In the genomic region with DNA sequence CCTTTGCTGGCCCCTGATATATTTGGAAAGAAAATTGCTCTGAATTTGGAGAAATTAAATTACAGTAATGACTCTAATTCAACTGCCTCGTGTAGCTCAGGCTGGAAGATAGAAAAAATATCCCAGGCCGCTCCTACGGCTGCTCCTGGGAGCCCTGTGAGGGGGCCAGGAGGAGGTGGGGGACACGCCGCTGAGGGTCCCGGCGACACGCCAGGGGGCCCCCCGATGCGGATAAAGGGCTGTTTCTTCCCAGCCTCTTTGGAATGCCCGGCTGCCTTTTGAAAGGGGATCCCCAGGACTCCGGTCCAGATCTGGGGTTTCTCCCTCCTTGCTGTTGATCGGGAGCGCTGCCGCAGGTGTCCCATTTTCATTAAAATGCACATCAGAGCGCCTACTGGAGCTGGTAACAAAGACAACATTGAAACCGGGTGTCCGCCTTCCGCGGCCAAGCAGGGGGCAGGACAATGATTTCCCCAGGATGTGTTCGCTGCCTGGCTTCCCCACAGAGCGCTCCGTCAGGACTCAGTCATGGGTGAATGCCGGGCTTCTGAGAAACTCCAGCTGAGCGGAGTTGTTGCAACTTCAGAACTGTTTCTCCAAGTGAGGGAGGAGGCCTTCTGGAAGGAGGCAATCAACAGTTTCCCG, we compare ENCODE assay signal across 11 cellular contexts.
DNase-seq lines count a peak whose midpoint lies in the region; ATAC-seq, FAIRE-seq and TF ChIP-seq lines count a peak whose summit lies in the region.
"Had no signal": no experiment of that assay in that cellular context is flagged by ENCODE, and none has a peak within 500 bp of the region (broad histone marks: within the 10 kb centered on the region; RNA-seq: fewer than 3 reads in every experiment).

No MANE protein-coding gene starts in this region.

- no peaks in the 10 kb centered on the region for H3K36me3 ChIP-seq in kidney (ENCODE audit: control insufficient read depth in 1 of 2, insufficient read depth in 2 of 2, low read length in 2 of 2)
- H3K36me3 ChIP-seq: Peyer's patch had no signal

- peak overlapping the region; percentile 2 to 33 for H3K4me3 ChIP-seq in kidney (ENCODE audit: low read length in 2 of 2)
- H3K4me3 ChIP-seq in skeletal muscle cell (ENCODE audit: low read depth, low read length), result peak overlapping the region; percentile 17
- H3K4me3 ChIP-seq: K562, Peyer's patch had no signal

- ATAC-seq in GM21786 (IDR thresholded peaks at IDR 0.05; ENCODE audit: unreplicated experiment) (no peak), GM21515 (IDR thresholded peaks at IDR 0.05; ENCODE audit: unreplicated experiment) (no peak)
- ATAC-seq: activated T-cell treated with anti-CD3 and anti-CD28 coated beads, Interleukin-2, amount 50 U/mL, for 72 hours; K562 had no signal

- DNase-seq in HTR-8/SVneo (ENCODE audit: insufficient read length, low spot score) (no peak), ecto neural progenitor cell (ENCODE audit: low spot score) (peak; percentile 58), kidney (peak; percentile 84), skeletal muscle cell (ENCODE audit: low read depth) (peak; percentile 68), GM20000 (ENCODE audit: low spot score) (no peak), T-helper 1 cell (no peak)
- DNase-seq: activated T-cell treated with anti-CD3 and anti-CD28 coated beads, Interleukin-2, amount 50 U/mL, for 72 hours had no signal

- H3K9me3 ChIP-seq in kidney (ENCODE audit: control insufficient read depth in 1 of 2, low read length in 2 of 2), result peaks cover 0 to 4% of the 10 kb centered on the region in 2 donors
- H3K9me3 ChIP-seq: Peyer's patch had no signal

- no peak overlapping the region for H3K9ac ChIP-seq in kidney (ENCODE audit: low read length in 2 of 2)

- H3K4me1 ChIP-seq in kidney (ENCODE audit: control insufficient read depth in 1 of 2, insufficient read depth in 1 of 2, low read depth in 1 of 2, low read length in 2 of 2), result peaks cover 0 to 3% of the 10 kb centered on the region in 2 donors
- H3K4me1 ChIP-seq: Peyer's patch had no signal

- peak; percentile 42 for FAIRE-seq in HTR-8/SVneo (lab: Jason Lieb, UNC)
- no peak for FAIRE-seq in kidney (lab: Jason Lieb, UNC)
- FAIRE-seq: K562 had no signal

- TF ChIP-seq CTCF in kidney (IDR thresholded peaks at IDR 0.05; ENCODE audit: borderline replicate concordance, extremely low read depth, insufficient read depth) (no peak), GM20000 (IDR thresholded peaks at IDR 0.05; ENCODE audit: extremely low read depth, missing control alignments) (no peak)

- H3K27ac ChIP-seq in kidney (ENCODE audit: low read depth in 2 of 2, low read length in 2 of 2), result no peak overlapping the region
- H3K27ac ChIP-seq: Peyer's patch had no signal

- intact Hi-C loops in kidney (cut with DNase I), result no loop called here

Comparison
In these comparisons a context has a peak if more than half of its experiments do, and no peak if none do; other contexts are left out.
1. DNase-seq: peak in ecto neural progenitor cell (single experiment), kidney (single experiment) and skeletal muscle cell (single experiment); none in HTR-8/SVneo (single experiment), GM20000 (single experiment) and T-helper 1 cell (0 of 5).